8 cellular contexts compared by ENCODE assay signal in the genomic region with DNA sequence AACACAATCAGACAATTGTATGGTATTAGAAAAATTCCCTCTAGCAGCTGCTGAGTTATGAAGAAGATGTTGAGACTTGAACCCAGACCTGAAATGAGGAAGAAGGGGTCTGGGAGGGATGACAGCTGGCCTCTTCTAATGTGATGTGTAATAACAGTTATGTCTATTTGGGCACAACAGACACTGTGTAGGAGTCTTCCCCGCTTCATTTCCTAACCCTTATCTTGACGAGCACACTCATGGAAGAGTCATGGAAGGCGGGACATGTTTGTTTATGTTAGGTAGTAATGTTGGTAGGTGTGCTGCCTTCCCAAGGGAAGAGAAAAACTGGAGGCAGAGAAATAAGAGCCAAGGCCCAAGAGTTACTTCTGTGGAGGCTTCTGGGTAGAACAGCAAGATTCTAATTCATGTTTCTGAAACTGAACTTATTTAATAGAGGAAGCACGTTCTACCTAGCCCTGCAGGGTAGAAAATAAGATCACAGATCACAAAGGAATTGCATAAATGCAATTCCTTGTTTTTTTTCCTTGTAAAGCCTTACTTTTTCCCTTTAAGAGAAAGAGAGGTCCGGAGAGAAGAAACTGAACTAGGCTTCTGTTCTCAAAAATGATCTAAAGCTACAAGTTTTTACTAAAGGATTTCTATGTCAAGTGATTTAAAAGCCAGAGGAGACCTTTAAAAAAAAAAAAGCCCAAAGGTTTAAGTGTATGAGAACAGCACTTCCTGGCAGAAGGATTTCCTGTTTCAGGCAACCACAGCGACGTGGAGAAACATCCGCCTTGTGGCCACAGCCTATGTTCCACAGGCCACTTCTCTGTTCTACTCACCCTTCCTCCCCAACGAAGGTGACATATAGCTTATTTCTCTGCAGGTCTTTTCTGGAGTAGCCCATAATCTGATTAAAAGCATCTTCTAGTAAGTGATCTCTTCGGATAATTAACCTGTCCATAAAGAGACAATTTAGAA.
DNase-seq lines count a peak whose midpoint lies in the region; ATAC-seq and TF ChIP-seq lines count a peak whose summit lies in the region.

No MANE protein-coding gene starts in this region.

- intact Hi-C loops in esophagus muscularis mucosa (cut with DNase I) = no loop called here

- peak overlapping the region; percentile 60 for H2BK120ac ChIP-seq in trophoblast cell (ENCODE audit: insufficient read depth, low read length, poor library complexity)

- H3K79me1 ChIP-seq in trophoblast cell (ENCODE audit: low read length) = peaks cover 8% of the 10 kb centered on the region

- H3K4me2 ChIP-seq in trophoblast cell (ENCODE audit: low read length) = no peak overlapping the region

- peak overlapping the region; percentile 22 to 66 (median 58) for H3K27ac ChIP-seq in esophagus muscularis mucosa (replicated peaks in 1 of 4)
- peak overlapping the region; percentile 39 for H3K27ac ChIP-seq in trophoblast cell (ENCODE audit: low read depth, low read length)

- no peak overlapping the region for H3K4ac ChIP-seq in trophoblast cell (ENCODE audit: low read depth, low read length)

- H2AK5ac ChIP-seq in trophoblast cell (ENCODE audit: low read length) = peak overlapping the region; percentile 74

- H3K79me2 ChIP-seq in trophoblast cell (ENCODE audit: control insufficient read depth, insufficient read depth, low read length, poor library complexity) = no peaks in the 10 kb centered on the region

- no peak overlapping the region for H4K12ac ChIP-seq in trophoblast cell (ENCODE audit: low read depth, low read length)

- ATAC-seq in HG02588 (IDR thresholded peaks at IDR 0.05; ENCODE audit: unreplicated experiment) = peak; percentile 84

- no peak overlapping the region for H2BK5ac ChIP-seq in trophoblast cell (ENCODE audit: low read depth, low read length, poor library complexity)

- DNase-seq in NB4 (ENCODE audit: low read depth) = peak; percentile 97
- peak; percentile 58 to 62 for DNase-seq in activated CD8-positive, alpha-beta memory T cell treated with anti-CD3 and anti-CD28 coated beads for 1 hour (ENCODE audit: extremely low read depth in 1 of 2, low read depth in 1 of 2)
- no peak for DNase-seq in esophagus muscularis mucosa (ENCODE audit: extremely low spot score)
- DNase-seq in trophoblast cell = peak; percentile 74 to 89
- no peak for DNase-seq in ecto neural progenitor cell (ENCODE audit: low spot score)
- DNase-seq in NCI-H1417 treated with DMSO at 0.1 percent for 48 hours (lab: John Stamatoyannopoulos, UW) = no peak

- peak overlapping the region; percentile 78 for H2AFZ ChIP-seq in trophoblast cell (ENCODE audit: insufficient read depth, low read length, poor library complexity)

- H3K4me1 ChIP-seq in esophagus muscularis mucosa = peaks cover 0 to 11% (median 7%) of the 10 kb centered on the region in 4 donors
- H3K4me1 ChIP-seq in trophoblast cell (ENCODE audit: control insufficient read depth in 1 of 2, insufficient read depth in 2 of 2, low read length in 2 of 2) = peaks cover 6 to 7% of the 10 kb centered on the region in 2 experiments

- H3K18ac ChIP-seq in trophoblast cell (ENCODE audit: low read length) = no peak overlapping the region

- H3K9me3 ChIP-seq in esophagus muscularis mucosa = no peaks in the 10 kb centered on the region
- no peaks in the 10 kb centered on the region for H3K9me3 ChIP-seq in trophoblast cell (ENCODE audit: insufficient read depth, low read depth, low read length)

- H3K27me3 ChIP-seq in esophagus muscularis mucosa (no peaks in the 10 kb centered on the region), trophoblast cell (ENCODE audit: insufficient read depth, low read length) (no peaks in the 10 kb centered on the region)

- H3K36me3 ChIP-seq in esophagus muscularis mucosa = peaks cover 0 to 65% (median 0%) of the 10 kb centered on the region in 4 donors
- H3K36me3 ChIP-seq in trophoblast cell (ENCODE audit: control insufficient read depth in 1 of 2, insufficient read depth in 2 of 2, low read length in 2 of 2) = no peaks in the 10 kb centered on the region

- H3K4me3 ChIP-seq in NB4 (ENCODE audit: low read depth, low read length) (peak overlapping the region; percentile 54), esophagus muscularis mucosa (no peak overlapping the region), trophoblast cell (ENCODE audit: low read depth, low read length) (no peak overlapping the region)

- peak overlapping the region; percentile 77 for H4K8ac ChIP-seq in trophoblast cell (ENCODE audit: low read depth, low read length)

- peak overlapping the region; percentile 51 for H3K14ac ChIP-seq in trophoblast cell (ENCODE audit: low read length)

- 67% methylated on average over 10 of the region's 10 CpGs for WGBS in esophagus muscularis mucosa
- WGBS in trophoblast cell (ENCODE audit: extremely low coverage, insufficient coverage, insufficient read length) = no CpG with 5 or more reads among the region's 10 CpGs

- peak overlapping the region; percentile 91 for H2BK12ac ChIP-seq in trophoblast cell (ENCODE audit: low read length)

- TF ChIP-seq POLR2A in NB4 (IDR thresholded peaks at IDR 0.05; ENCODE audit: extremely low read depth, insufficient read length) (no peak), esophagus muscularis mucosa (IDR thresholded peaks at IDR 0.05; ENCODE audit: low read depth) (no peak)

- H3K9ac ChIP-seq in trophoblast cell (ENCODE audit: low read length) = no peak overlapping the region

- TF ChIP-seq CTCF in GM12874 (IDR thresholded peaks at IDR 0.05; ENCODE audit: insufficient read depth, low read depth, low read length) = peak; percentile 10; the same call in 1 of the 2 replicates
- TF ChIP-seq CTCF in NB4 (IDR thresholded peaks at IDR 0.05; ENCODE audit: low read depth, low read length) = no peak
- no peak for TF ChIP-seq CTCF in esophagus muscularis mucosa (IDR thresholded peaks at IDR 0.05)

- peak overlapping the region; percentile 14 for H4K91ac ChIP-seq in trophoblast cell (ENCODE audit: low read depth, low read length)

- H3K23ac ChIP-seq in trophoblast cell (ENCODE audit: low read length) = no peak overlapping the region

- no peak for TF ChIP-seq EP300 in esophagus muscularis mucosa (IDR thresholded peaks at IDR 0.05)

Comparison
In these comparisons a context has a peak if more than half of its experiments do, and no peak if none do; other contexts are left out.
1. DNase-seq: peak in NB4 (single experiment), activated CD8-positive, alpha-beta memory T cell treated with anti-CD3 and anti-CD28 coated beads for 1 hour (2 of 2) and trophoblast cell (2 of 2); none in esophagus muscularis mucosa (single experiment), ecto neural progenitor cell (single experiment) and NCI-H1417 treated with DMSO at 0.1 percent for 48 hours (single experiment).